ENCODE assay signal across 32 cellular contexts in the genomic region with DNA sequence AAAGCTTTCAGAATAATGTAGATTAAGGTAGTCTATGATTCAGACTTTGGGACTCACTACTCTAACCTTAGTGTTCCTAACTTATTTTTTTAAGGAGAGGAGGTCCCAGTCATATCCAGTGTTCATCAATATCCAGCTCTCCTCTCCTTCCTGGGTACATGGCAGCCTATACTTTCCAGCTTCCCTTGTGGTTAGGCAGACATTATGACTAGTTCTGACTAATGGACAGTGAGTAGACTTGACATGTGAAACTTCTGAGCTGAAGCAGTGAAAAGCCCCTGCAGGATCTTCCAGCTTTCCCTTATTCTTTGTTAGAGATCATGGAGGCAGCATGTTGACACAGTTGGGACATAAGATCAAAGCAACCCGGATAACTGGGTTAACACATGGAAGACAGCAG.
DNase-seq lines count a peak whose midpoint lies in the region; ATAC-seq, FAIRE-seq and TF ChIP-seq lines count a peak whose summit lies in the region.
"Had no signal": no experiment of that assay in that cellular context is flagged by ENCODE, and none has a peak within 500 bp of the region (broad histone marks: within the 10 kb centered on the region; RNA-seq: fewer than 3 reads in every experiment).

No MANE protein-coding gene starts in this region.

- no peak for TF ChIP-seq CTCF in AG10803 (conservative IDR thresholded peaks at IDR 0.05; ENCODE audit: low read length)
- no peak for TF ChIP-seq CTCF in PC-3 (conservative IDR thresholded peaks at IDR 0.05; ENCODE audit: low read depth, low read length)
- TF ChIP-seq CTCF in brain microvascular endothelial cell (IDR thresholded peaks at IDR 0.05; ENCODE audit: low read depth, low read length, missing control alignments), result no peak
- no peak for TF ChIP-seq CTCF in HepG2 (CRISPR knock-in tag; IDR thresholded peaks at IDR 0.05)

- no peak for TF ChIP-seq RAD21 in HepG2 (CRISPR knock-in tag; IDR thresholded peaks at IDR 0.05)

- peaks cover 16% of the 10 kb centered on the region; the same call in 1 of the 2 replicates for H3K4me1 ChIP-seq in PC-3 (ENCODE audit: insufficient read depth, low read length)
- no peaks in the 10 kb centered on the region for H3K4me1 ChIP-seq in HepG2 (ENCODE audit: insufficient read depth, low read length)
- H3K4me1 ChIP-seq: BLaER1 treated with 17β-estradiol and CSF1 and Interleukin-3, amounts not matched to agents 10 nM and 100 nM; left ventricle myocardium inferior; right lobe of liver; upper lobe of left lung had no signal

- H3K9ac ChIP-seq in PC-3 (ENCODE audit: low read length) (no peak overlapping the region), HepG2 (ENCODE audit: insufficient read depth, low read depth, low read length) (no peak overlapping the region)
- H3K9ac ChIP-seq: BLaER1 treated with 17β-estradiol and CSF1 and Interleukin-3, amounts not matched to agents 10 nM and 100 nM had no signal

- H3K4me2 ChIP-seq in PC-3 (ENCODE audit: low read length) (no peak overlapping the region), HepG2 (ENCODE audit: low read depth, low read length) (no peak overlapping the region)
- H3K4me2 ChIP-seq: BLaER1 treated with 17β-estradiol and CSF1 and Interleukin-3, amounts not matched to agents 10 nM and 100 nM had no signal

- no peak for FAIRE-seq in HepG2 (lab: Jason Lieb, UNC)
- FAIRE-seq: frontal cortex, GM12878, HTR-8/SVneo, TTC549 had no signal

- no peaks in the 10 kb centered on the region for H3K9me2 ChIP-seq in PC-3 (replicated peaks; ENCODE audit: low read length)

- peak; percentile 4 for DNase-seq in AG10803 (ENCODE audit: low read depth)
- DNase-seq in PC-3, result peak; percentile 74
- DNase-seq in ecto neural progenitor cell (ENCODE audit: low spot score), result peak; percentile 3
- peak; percentile 23 for DNase-seq in iris pigment epithelial cell (ENCODE audit: low read depth)
- no peak for DNase-seq in brain microvascular endothelial cell
- DNase-seq in islet precursor cell, result no peak
- no peak for DNase-seq in HepG2 (ENCODE audit: low spot score)
- DNase-seq: activated CD4-positive, alpha-beta T cell treated with anti-CD3 and anti-CD28 coated beads for 1 hour; activated effector memory CD4-positive, alpha-beta T cell treated with anti-CD3 and anti-CD28 coated beads, Interleukin-2, amount 50 U/mL, for 16 hours; activated T-cell treated with anti-CD3 and anti-CD28 coated beads, Interleukin-2, amount 50 U/mL, for 1 hour; cerebellar nuclear complex; DMS79 treated with DMSO at 0.1 percent for 48 hours; dorsolateral prefrontal cortex; hippocampal formation; KG1; left ventricle myocardium inferior; NCI-H1436; NCI-H345; NCI-H774; posterior cingulate gyrus; right lobe of liver; stimulated activated CD4-positive, alpha-beta T cell treated with anti-CD3 and anti-CD28 coated beads, Interleukin-4, amount 100 ng/mL, for 24 hours; substantia nigra; upper lobe of left lung had no signal

- ATAC-seq in PC-3 (peak; percentile 57), HG02763 (IDR thresholded peaks at IDR 0.05; ENCODE audit: unreplicated experiment) (no peak), HepG2 (no peak)
- ATAC-seq: GM12878; right lobe of liver; stimulated activated effector memory CD8-positive, alpha-beta T cell treated with anti-CD3 and anti-CD28 coated beads, Interleukin-12 subunit alpha, Interleukin-12 subunit beta, amount 100 ng/mL, for 72 hours had no signal

- intact Hi-C loops in PC-3 (cut with micrococcal nuclease) (no loop called here), HepG2 (cut with micrococcal nuclease; ENCODE audit: unreplicated experiment) (no loop called here)

- H3K9me3 ChIP-seq in PC-3 (ENCODE audit: low read length), result peaks cover 16% of the 10 kb centered on the region
- peaks cover 26% of the 10 kb centered on the region for H3K9me3 ChIP-seq in HepG2 (ENCODE audit: low read length)

- CTCF ChIA-PET in PC-3 (lab: Charles Lee), result interaction anchor here (0.5 to 1.2 kb wide), 3 partner anchors 15 to 731 kb away, joined by 3 to 4 read pairs (median 3); no protein-coding TSS in a partner anchor
- CTCF ChIA-PET in HepG2 (lab: Yijun Ruan, JAX; ENCODE audit: low intra/inter-chr PET ratio, low total read pairs), result no interaction called here

- in situ Hi-C loops in brain microvascular endothelial cell (cut with HindIII; ENCODE audit: low pct_ligation_motif_present, low sequenced_read_pairs) (no loop called here), HepG2 (cut with HindIII; ENCODE audit: extremely low pct_ligation_motif_present, low pct_unique_long_range_greater_than_20kb) (loop anchor here (25.0 kb wide), 1 partner anchor 707 kb away; no protein-coding TSS in a partner anchor)

- H3K36me3 ChIP-seq in PC-3 (ENCODE audit: low read depth, low read length) (no peaks in the 10 kb centered on the region), brain microvascular endothelial cell (replicated peaks) (no peaks in the 10 kb centered on the region), HepG2 (replicated peaks in 1 of 2; ENCODE audit: control insufficient read depth in 1 of 2, insufficient read depth in 2 of 2, low read length in 2 of 2) (no peaks in the 10 kb centered on the region)
- H3K36me3 ChIP-seq: BLaER1 treated with 17β-estradiol and CSF1 and Interleukin-3, amounts not matched to agents 10 nM and 100 nM; left ventricle myocardium inferior; right lobe of liver; upper lobe of left lung had no signal

- no peak for TF ChIP-seq POLR2A in HepG2 (IDR thresholded peaks at IDR 0.05; ENCODE audit: insufficient read depth in 1 of 2, low read depth in 2 of 2, low read length in 2 of 2)

- H3K79me2 ChIP-seq in PC-3 (ENCODE audit: low read length) (no peaks in the 10 kb centered on the region), HepG2 (ENCODE audit: insufficient read depth, low read length) (no peaks in the 10 kb centered on the region)

- H3K4me3 ChIP-seq in AG10803 (ENCODE audit: low read length) (no peak overlapping the region), PC-3 (ENCODE audit: low read length) (no peak overlapping the region), brain microvascular endothelial cell (ENCODE audit: low read depth, low read length) (no peak overlapping the region), HepG2 (replicated peaks in 1 of 3; ENCODE audit: insufficient read depth in 1 of 3, low read depth in 2 of 3, low read length in 3 of 3) (no peak overlapping the region)
- H3K4me3 ChIP-seq: BLaER1 treated with 17β-estradiol and CSF1 and Interleukin-3, amounts not matched to agents 10 nM and 100 nM; dorsolateral prefrontal cortex; GM12878; left ventricle myocardium inferior; right lobe of liver; SK-N-MC; upper lobe of left lung had no signal

- H3K27ac ChIP-seq in PC-3 (ENCODE audit: low read length), result no peak overlapping the region
- H3K27ac ChIP-seq in brain microvascular endothelial cell, result no peak overlapping the region
- H3K27ac ChIP-seq in HepG2 (ENCODE audit: extremely low read length, insufficient read depth, low read length), result no peak overlapping the region
- H3K27ac ChIP-seq: BLaER1 treated with 17β-estradiol and CSF1 and Interleukin-3, amounts not matched to agents 10 nM and 100 nM; dorsolateral prefrontal cortex; left ventricle myocardium inferior; right lobe of liver; SK-N-MC; upper lobe of left lung had no signal

- BruUV-seq in PC-3 (replicated peaks; lab: Mats Ljungman, UMichigan), result no TSS peak
- BruUV-seq in HepG2 (replicated peaks; lab: Mats Ljungman, UMichigan), result no TSS peak

- POLR2A ChIA-PET in PC-3 (lab: Charles Lee; ENCODE audit: unreplicated experiment) (no interaction called here), HepG2 (lab: Yijun Ruan, JAX) (no interaction called here)

- TF ChIP-seq EP300 in HepG2 (IDR thresholded peaks at IDR 0.05; ENCODE audit: low read depth in 2 of 2, low read length in 2 of 2), result no peak
- TF ChIP-seq EP300 in HepG2 (CRISPR knock-in tag; IDR thresholded peaks at IDR 0.05; ENCODE audit: borderline replicate concordance), result no peak

- H2AFZ ChIP-seq in PC-3 (ENCODE audit: low read length) (no peak overlapping the region), HepG2 (ENCODE audit: low read length) (no peak overlapping the region)

- peaks cover 3% of the 10 kb centered on the region for H3K27me3 ChIP-seq in PC-3 (ENCODE audit: low read length)
- H3K27me3 ChIP-seq in brain microvascular endothelial cell (replicated peaks), result no peaks in the 10 kb centered on the region
- peaks cover 1 to 5% of the 10 kb centered on the region in 2 experiments; a peak in 2 of 5 replicates for H3K27me3 ChIP-seq in HepG2 (ENCODE audit: control insufficient read depth in 1 of 2, insufficient read depth in 2 of 2, low read length in 2 of 2)
- H3K27me3 ChIP-seq: BLaER1 treated with 17β-estradiol and CSF1 and Interleukin-3, amounts not matched to agents 10 nM and 100 nM; right lobe of liver; upper lobe of left lung had no signal

- 0% methylated on average over 1 of the region's 1 CpG for WGBS in HepG2 (ENCODE audit: low lambda C conversion rate)

- H3F3A ChIP-seq in PC-3 (ENCODE audit: low read length, unreplicated experiment), result no peaks in the 10 kb centered on the region

- H4K20me1 ChIP-seq in PC-3 (ENCODE audit: low read length) (no peaks in the 10 kb centered on the region), HepG2 (ENCODE audit: insufficient read depth, low read length) (no peaks in the 10 kb centered on the region)
- H4K20me1 ChIP-seq: BLaER1 treated with 17β-estradiol and CSF1 and Interleukin-3, amounts not matched to agents 10 nM and 100 nM had no signal

TF ChIP-seq in HepG2, 621 proteins besides CTCF, POLR2A, EP300 and RAD21 (continues in another document):
- TF ChIP-seq SIN3B (IDR thresholded peaks at IDR 0.05; ENCODE audit: low read length), result no peak

Comparison
In these comparisons a context has a peak if more than half of its experiments do, and no peak if none do; other contexts are left out.
1. DNase-seq: peak in AG10803 (single experiment), PC-3 (single experiment), ecto neural progenitor cell (single experiment) and iris pigment epithelial cell (single experiment); none in brain microvascular endothelial cell (single experiment), islet precursor cell (single experiment) and HepG2 (single experiment).